In the genomic region with DNA sequence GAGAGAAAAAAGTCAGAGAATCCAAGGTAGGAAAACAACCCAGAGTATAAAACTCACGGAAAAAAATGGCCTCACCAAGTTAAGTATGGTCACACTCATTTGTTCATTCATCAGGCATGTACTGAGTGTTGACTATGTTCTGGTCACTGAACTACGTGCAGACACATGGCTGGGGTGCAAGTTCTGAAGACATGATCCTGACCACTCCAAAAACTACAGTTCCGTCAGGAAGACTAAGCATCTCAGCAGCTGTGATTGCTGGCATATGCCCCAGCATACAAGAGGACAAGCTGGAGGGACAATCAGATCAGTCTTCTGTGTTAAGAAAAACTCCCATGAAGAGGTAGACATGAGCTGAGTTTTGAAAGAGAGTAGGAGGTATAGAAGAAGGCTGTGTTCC, we compare ENCODE assay signal across 17 cellular contexts.
"Had no signal": no experiment of that assay in that cellular context is flagged by ENCODE, and none has a peak within 500 bp of the region (broad histone marks: within the 10 kb centered on the region; RNA-seq: fewer than 3 reads in every experiment).

No MANE protein-coding gene starts in this region.

- H3K36me3 Mint-ChIP-seq: activated CD8-positive, alpha-beta memory T cell treated with anti-CD3 and anti-CD28 coated beads, Interleukin-2, amount 10 ng/mL, durations not matched to agents 7 days and 5 days; activated naive CD4-positive, alpha-beta T cell treated with anti-CD3 and anti-CD28 coated beads, Interleukin-2, amount 10 ng/mL, durations not matched to agents 7 days and 5 days; naive B cell; T-cell had no signal

- H2AFZ ChIP-seq: hepatocyte had no signal

- H3K27me3 Mint-ChIP-seq: activated CD4-positive, alpha-beta T cell treated with anti-CD3 and anti-CD28 coated beads, Interleukin-2, amount 10 ng/mL, durations not matched to agents 7 days and 5 days; activated CD8-positive, alpha-beta memory T cell treated with anti-CD3 and anti-CD28 coated beads, Interleukin-2, amount 10 ng/mL, durations not matched to agents 7 days and 5 days; activated naive CD4-positive, alpha-beta T cell treated with anti-CD3 and anti-CD28 coated beads, Interleukin-2, amount 10 ng/mL, durations not matched to agents 7 days and 5 days; naive B cell; T-cell had no signal

- ATAC-seq: activated CD8-positive, alpha-beta memory T cell treated with anti-CD3 and anti-CD28 coated beads, Interleukin-2, amount 10 ng/mL, durations not matched to agents 7 days and 5 days; activated CD8-positive, alpha-beta T cell treated with anti-CD3 and anti-CD28 coated beads for 36 hours; stimulated activated naive CD8-positive, alpha-beta T cell treated with anti-CD3 and anti-CD28 coated beads, Interleukin-15, Interleukin-2, amounts not matched to agents 100 U/mL and 50 U/mL, for 24 hours; T-cell had no signal

- DNase-seq: activated CD4-positive, alpha-beta T cell treated with anti-CD3 and anti-CD28 coated beads, Interleukin-2, amount 10 ng/mL, durations not matched to agents 7 days and 5 days; activated CD4-positive, CD25-positive, alpha-beta regulatory T cell treated with anti-CD3 and anti-CD28 coated beads, Interleukin-2, amount 50 U/mL, for 72 hours; activated CD8-positive, alpha-beta memory T cell treated with anti-CD3 and anti-CD28 coated beads, Interleukin-2, amount 10 ng/mL, durations not matched to agents 7 days and 5 days; activated CD8-positive, alpha-beta T cell treated with anti-CD3 and anti-CD28 coated beads for 36 hours; activated effector memory CD4-positive, alpha-beta T cell treated with anti-CD3 and anti-CD28 coated beads, Interleukin-2, amount 50 U/mL, for 16 hours; activated naive CD4-positive, alpha-beta T cell treated with anti-CD3 and anti-CD28 coated beads, Interleukin-2, amount 10 ng/mL, durations not matched to agents 7 days and 5 days; activated T-cell treated with anti-CD3 and anti-CD28 coated beads for 4 hours; amygdala; naive B cell; posterior cingulate gyrus; stimulated activated CD4-positive, alpha-beta T cell treated with anti-CD3 and anti-CD28 coated beads, Interleukin-4, amount 100 ng/mL, for 24 hours; stimulated activated naive CD8-positive, alpha-beta T cell treated with anti-CD3 and anti-CD28 coated beads, Interleukin-15, Interleukin-2, amounts not matched to agents 100 U/mL and 50 U/mL, for 24 hours; T-cell; tibial artery; WERI-Rb-1 had no signal

- H3K27ac Mint-ChIP-seq: activated CD4-positive, alpha-beta T cell treated with anti-CD3 and anti-CD28 coated beads, Interleukin-2, amount 10 ng/mL, durations not matched to agents 7 days and 5 days; activated CD8-positive, alpha-beta memory T cell treated with anti-CD3 and anti-CD28 coated beads, Interleukin-2, amount 10 ng/mL, durations not matched to agents 7 days and 5 days; activated CD8-positive, alpha-beta T cell treated with anti-CD3 and anti-CD28 coated beads for 36 hours; activated naive CD4-positive, alpha-beta T cell treated with anti-CD3 and anti-CD28 coated beads, Interleukin-2, amount 10 ng/mL, durations not matched to agents 7 days and 5 days; naive B cell; T-cell had no signal

- H3K4me3 ChIP-seq: hepatocyte, tibial artery had no signal

- FAIRE-seq: TTC549 had no signal

- H3K27me3 ChIP-seq: hepatocyte, tibial artery had no signal

- H3K9me3 ChIP-seq: tibial artery had no signal

- H3K36me3 ChIP-seq: tibial artery, WERI-Rb-1 had no signal

- H3K27ac ChIP-seq: hepatocyte, tibial artery, WERI-Rb-1 had no signal

- H3K9me3 Mint-ChIP-seq: activated CD4-positive, alpha-beta T cell treated with anti-CD3 and anti-CD28 coated beads, Interleukin-2, amount 10 ng/mL, durations not matched to agents 7 days and 5 days; activated CD8-positive, alpha-beta T cell treated with anti-CD3 and anti-CD28 coated beads for 36 hours; activated naive CD4-positive, alpha-beta T cell treated with anti-CD3 and anti-CD28 coated beads, Interleukin-2, amount 10 ng/mL, durations not matched to agents 7 days and 5 days; naive B cell; T-cell had no signal

- H3K4me2 ChIP-seq: hepatocyte had no signal

- H3K4me3 Mint-ChIP-seq: activated CD4-positive, alpha-beta T cell treated with anti-CD3 and anti-CD28 coated beads, Interleukin-2, amount 10 ng/mL, durations not matched to agents 7 days and 5 days; activated CD8-positive, alpha-beta memory T cell treated with anti-CD3 and anti-CD28 coated beads, Interleukin-2, amount 10 ng/mL, durations not matched to agents 7 days and 5 days; activated CD8-positive, alpha-beta T cell treated with anti-CD3 and anti-CD28 coated beads for 36 hours; activated naive CD4-positive, alpha-beta T cell treated with anti-CD3 and anti-CD28 coated beads, Interleukin-2, amount 10 ng/mL, durations not matched to agents 7 days and 5 days; naive B cell; T-cell had no signal

- H3K4me1 Mint-ChIP-seq: activated CD4-positive, alpha-beta T cell treated with anti-CD3 and anti-CD28 coated beads, Interleukin-2, amount 10 ng/mL, durations not matched to agents 7 days and 5 days; activated CD8-positive, alpha-beta memory T cell treated with anti-CD3 and anti-CD28 coated beads, Interleukin-2, amount 10 ng/mL, durations not matched to agents 7 days and 5 days; activated naive CD4-positive, alpha-beta T cell treated with anti-CD3 and anti-CD28 coated beads, Interleukin-2, amount 10 ng/mL, durations not matched to agents 7 days and 5 days; T-cell had no signal
